ENCODE assay signal across 13 cellular contexts in the genomic region with DNA sequence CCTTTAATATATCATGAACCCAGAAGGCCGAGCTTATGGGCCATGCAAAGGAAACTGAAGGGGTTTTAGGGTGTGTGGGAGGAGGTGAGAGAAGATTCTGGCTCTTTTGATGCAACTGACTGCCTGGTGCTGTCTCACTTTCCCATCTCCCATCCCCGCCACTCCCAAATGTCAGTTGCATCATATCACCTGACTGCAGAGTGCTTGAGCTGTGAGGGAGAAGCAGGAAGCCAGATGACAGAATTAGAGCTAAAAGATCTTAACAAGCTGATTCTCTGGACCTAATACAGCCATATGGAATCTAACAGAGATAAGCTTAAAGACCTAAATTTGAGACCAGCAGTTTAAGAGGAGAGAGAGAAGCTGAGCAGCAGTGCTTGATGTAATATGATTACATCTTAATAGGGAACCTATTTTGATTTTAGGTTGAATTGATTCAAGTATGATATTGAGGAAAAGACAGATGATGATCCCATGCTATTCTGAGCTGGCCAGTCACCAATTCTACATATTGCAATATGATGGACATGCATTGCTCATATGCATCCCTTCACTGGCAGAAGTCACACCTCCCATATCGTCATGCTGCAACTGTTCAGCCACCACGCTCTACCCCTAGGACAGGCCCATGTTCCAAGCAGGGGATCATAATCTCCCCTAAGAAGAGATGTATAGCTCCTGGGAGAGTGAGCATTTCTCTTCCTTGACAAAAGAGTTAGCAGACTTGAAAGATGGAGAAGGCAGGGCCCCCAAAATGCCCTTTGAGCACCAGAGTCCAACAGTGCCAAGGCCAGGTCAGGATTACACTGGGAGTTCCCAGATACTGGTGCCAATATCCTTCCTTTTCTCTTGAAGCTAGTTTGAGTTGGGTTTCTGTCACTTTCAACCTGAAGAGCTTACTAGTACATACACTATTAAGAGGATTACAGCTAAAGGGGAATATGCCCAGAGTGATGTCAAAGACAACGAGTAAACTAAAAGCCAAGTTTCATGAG. TPM values are rescaled to one million over a fixed set of nuclear protein-coding genes. Genes with fewer than 3 reads are reported as not detected.
DNase-seq lines count a peak whose midpoint lies in the region; ATAC-seq and TF ChIP-seq lines count a peak whose summit lies in the region.
"Had no signal": no experiment of that assay in that cellular context is flagged by ENCODE, and none has a peak within 500 bp of the region (broad histone marks: within the 10 kb centered on the region; RNA-seq: fewer than 3 reads in every experiment).

No MANE protein-coding gene starts in this region.

- no peak overlapping the region for H2BK15ac ChIP-seq in mesenchymal stem cell (ENCODE audit: low read depth, poor library complexity, severe bottlenecking)

- H3K27ac ChIP-seq in WERI-Rb-1 (peak overlapping the region; percentile 71), stomach (peak overlapping the region in 4 of 5 donors; percentile 2 to 73 (median 38)), mesenchymal stem cell (ENCODE audit: low read length, poor library complexity, severe bottlenecking) (no peak overlapping the region)

- H3K4me2 ChIP-seq in mesenchymal stem cell (ENCODE audit: low read length, poor library complexity, severe bottlenecking), result no peak overlapping the region

- no peak overlapping the region for H3K18ac ChIP-seq in mesenchymal stem cell (ENCODE audit: low read depth in 1 of 2, low read length in 2 of 2)

- ATAC-seq in activated CD8-positive, alpha-beta T cell treated with anti-CD3 and anti-CD28 coated beads for 36 hours, result peak; percentile 82
- ATAC-seq in activated CD8-positive, alpha-beta T cell treated with anti-CD3 and anti-CD28 coated beads, Interleukin-2, amount 10 ng/mL, durations not matched to agents 7 days and 5 days, result no peak
- ATAC-seq in GM19324 (IDR thresholded peaks at IDR 0.05; ENCODE audit: low FRiP score, unreplicated experiment) (no peak), GM18517 (IDR thresholded peaks at IDR 0.05; ENCODE audit: unreplicated experiment) (no peak)
- ATAC-seq: naive thymus-derived CD4-positive, alpha-beta T cell had no signal

- H3K23ac ChIP-seq in mesenchymal stem cell (ENCODE audit: low read length in 2 of 2), result no peak overlapping the region

- H4K91ac ChIP-seq in mesenchymal stem cell (ENCODE audit: low read length), result no peak overlapping the region

- H3K4me1 Mint-ChIP-seq in activated CD8-positive, alpha-beta T cell treated with anti-CD3 and anti-CD28 coated beads for 36 hours (ENCODE audit: low read depth), result peaks cover 17% of the 10 kb centered on the region
- H3K4me1 Mint-ChIP-seq in activated CD8-positive, alpha-beta T cell treated with anti-CD3 and anti-CD28 coated beads, Interleukin-2, amount 10 ng/mL, durations not matched to agents 7 days and 5 days (ENCODE audit: low read depth), result no peaks in the 10 kb centered on the region

- peaks cover 18 to 76% (median 46%) of the 10 kb centered on the region in 4 donors for H3K4me1 ChIP-seq in stomach
- peaks cover 19% of the 10 kb centered on the region for H3K4me1 ChIP-seq in mesenchymal stem cell (ENCODE audit: control insufficient read depth, insufficient read depth, low read depth, low read length)

- H3K4ac ChIP-seq in mesenchymal stem cell (ENCODE audit: low read depth in 1 of 2, low read length in 2 of 2), result no peak overlapping the region

- H3K9ac ChIP-seq in mesenchymal stem cell (ENCODE audit: low read length), result no peak overlapping the region

- no peaks in the 10 kb centered on the region for H3K27me3 Mint-ChIP-seq in activated CD8-positive, alpha-beta T cell treated with anti-CD3 and anti-CD28 coated beads for 36 hours
- H3K27me3 Mint-ChIP-seq in activated CD8-positive, alpha-beta T cell treated with anti-CD3 and anti-CD28 coated beads, Interleukin-2, amount 10 ng/mL, durations not matched to agents 7 days and 5 days (ENCODE audit: low read depth), result peaks cover 2% of the 10 kb centered on the region
- H3K27me3 Mint-ChIP-seq: naive thymus-derived CD4-positive, alpha-beta T cell had no signal

- H3K27me3 ChIP-seq in WERI-Rb-1 (ENCODE audit: insufficient read depth, low read depth, severe bottlenecking), result no peaks in the 10 kb centered on the region
- no peaks in the 10 kb centered on the region for H3K27me3 ChIP-seq in stomach
- H3K27me3 ChIP-seq in mesenchymal stem cell (ENCODE audit: control insufficient read depth in 1 of 2, insufficient read depth in 1 of 2, low read length in 2 of 2), result peaks cover 0 to 3% of the 10 kb centered on the region in 2 experiments

- intact Hi-C loops in activated CD8-positive, alpha-beta T cell treated with anti-CD3 and anti-CD28 coated beads for 36 hours (cut with micrococcal nuclease), result no loop called here
- intact Hi-C loops in stomach (cut with DNase I; ENCODE audit: low total_unique reads), result no loop called here

- peaks cover 16% of the 10 kb centered on the region for H3K36me3 ChIP-seq in WERI-Rb-1
- no peaks in the 10 kb centered on the region for H3K36me3 ChIP-seq in stomach
- H3K36me3 ChIP-seq in mesenchymal stem cell (ENCODE audit: control insufficient read depth in 1 of 2, insufficient read depth in 2 of 2, low read depth in 1 of 2, low read length in 2 of 2), result no peaks in the 10 kb centered on the region

- peak; percentile 53 for DNase-seq in activated CD8-positive, alpha-beta T cell treated with anti-CD3 and anti-CD28 coated beads for 36 hours
- no peak for DNase-seq in activated CD8-positive, alpha-beta T cell treated with anti-CD3 and anti-CD28 coated beads, Interleukin-2, amount 10 ng/mL, durations not matched to agents 7 days and 5 days
- DNase-seq in WERI-Rb-1 (peak; percentile 65), left kidney (ENCODE audit: low read depth, low spot score) (peak; percentile 53), stomach (no peak), mesenchymal stem cell (no peak)
- DNase-seq: activated naive CD4-positive, alpha-beta T cell; hypothalamus; left cardiac atrium; naive thymus-derived CD4-positive, alpha-beta T cell; substantia nigra had no signal

- no peak overlapping the region for H3K27ac Mint-ChIP-seq in activated CD8-positive, alpha-beta T cell treated with anti-CD3 and anti-CD28 coated beads for 36 hours
- no peak overlapping the region for H3K27ac Mint-ChIP-seq in activated CD8-positive, alpha-beta T cell treated with anti-CD3 and anti-CD28 coated beads, Interleukin-2, amount 10 ng/mL, durations not matched to agents 7 days and 5 days
- H3K27ac Mint-ChIP-seq: naive thymus-derived CD4-positive, alpha-beta T cell had no signal

- H2BK12ac ChIP-seq in mesenchymal stem cell (ENCODE audit: low read length in 2 of 2), result no peak overlapping the region

- POLR2A ChIA-PET in activated CD8-positive, alpha-beta T cell treated with anti-CD3 and anti-CD28 coated beads for 36 hours (lab: Charles Lee), result interaction anchor here (0.6 kb wide), 2 partner anchors 31 to 108 kb away, joined by 3 to 4 read pairs; a partner anchor contains a TSS
- POLR2A ChIA-PET in activated CD8-positive, alpha-beta T cell treated with anti-CD3 and anti-CD28 coated beads, Interleukin-2, amount 10 ng/mL, durations not matched to agents 7 days and 5 days (lab: Charles Lee), result no interaction called here

- H3K4me3 Mint-ChIP-seq in activated CD8-positive, alpha-beta T cell treated with anti-CD3 and anti-CD28 coated beads for 36 hours, result no peak overlapping the region
- H3K4me3 Mint-ChIP-seq in activated CD8-positive, alpha-beta T cell treated with anti-CD3 and anti-CD28 coated beads, Interleukin-2, amount 10 ng/mL, durations not matched to agents 7 days and 5 days, result no peak overlapping the region
- H3K4me3 Mint-ChIP-seq: naive thymus-derived CD4-positive, alpha-beta T cell had no signal

- TF ChIP-seq POLR2A in stomach (IDR thresholded peaks at IDR 0.05), result no peak

- CTCF ChIA-PET in activated CD8-positive, alpha-beta T cell treated with anti-CD3 and anti-CD28 coated beads for 36 hours (lab: Charles Lee), result interaction anchor here (1.0 to 1.1 kb wide), 2 partner anchors 23 to 46 kb away, joined by 3 to 4 read pairs; no protein-coding TSS in a partner anchor
- CTCF ChIA-PET in activated CD8-positive, alpha-beta T cell treated with anti-CD3 and anti-CD28 coated beads, Interleukin-2, amount 10 ng/mL, durations not matched to agents 7 days and 5 days (lab: Charles Lee), result interaction anchor here (0.6 to 0.7 kb wide), 2 partner anchors 149 kb away, joined by 3 read pairs; no protein-coding TSS in a partner anchor

- no peaks in the 10 kb centered on the region for H3K36me3 Mint-ChIP-seq in activated CD8-positive, alpha-beta T cell treated with anti-CD3 and anti-CD28 coated beads for 36 hours (ENCODE audit: low read depth)
- H3K36me3 Mint-ChIP-seq in activated CD8-positive, alpha-beta T cell treated with anti-CD3 and anti-CD28 coated beads, Interleukin-2, amount 10 ng/mL, durations not matched to agents 7 days and 5 days (ENCODE audit: low read depth), result no peaks in the 10 kb centered on the region
- H3K36me3 Mint-ChIP-seq: naive thymus-derived CD4-positive, alpha-beta T cell had no signal

- H3K14ac ChIP-seq in mesenchymal stem cell (ENCODE audit: low read length in 2 of 2), result no peak overlapping the region

- no peaks in the 10 kb centered on the region for H3K9me3 Mint-ChIP-seq in activated CD8-positive, alpha-beta T cell treated with anti-CD3 and anti-CD28 coated beads for 36 hours
- no peaks in the 10 kb centered on the region for H3K9me3 Mint-ChIP-seq in activated CD8-positive, alpha-beta T cell treated with anti-CD3 and anti-CD28 coated beads, Interleukin-2, amount 10 ng/mL, durations not matched to agents 7 days and 5 days (ENCODE audit: insufficient read depth)
- H3K9me3 Mint-ChIP-seq: naive thymus-derived CD4-positive, alpha-beta T cell had no signal

- H3K9me3 ChIP-seq in WERI-Rb-1 (ENCODE audit: severe bottlenecking) (no peaks in the 10 kb centered on the region), stomach (no peaks in the 10 kb centered on the region), mesenchymal stem cell (ENCODE audit: control insufficient read depth, low read length) (no peaks in the 10 kb centered on the region)

- H4K8ac ChIP-seq in mesenchymal stem cell (ENCODE audit: low read length), result no peak overlapping the region

- 64 to 68% (median 67%) methylated on average over 5 of the region's 5 CpGs for WGBS in stomach, 5 donors
- 58% methylated on average over 4 of the region's 5 CpGs for WGBS in mesenchymal stem cell

- H2AFZ ChIP-seq in mesenchymal stem cell (ENCODE audit: low read depth, low read length), result no peak overlapping the region

- H3K79me1 ChIP-seq in mesenchymal stem cell (replicated peaks; ENCODE audit: low read length, poor library complexity, severe bottlenecking), result peaks cover 3% of the 10 kb centered on the region

- H2BK5ac ChIP-seq in mesenchymal stem cell (ENCODE audit: low read depth, low read length, poor library complexity, severe bottlenecking), result no peak overlapping the region

- TF ChIP-seq EP300 in stomach (IDR thresholded peaks at IDR 0.05), result no peak

- no peak overlapping the region for H2AK5ac ChIP-seq in mesenchymal stem cell (ENCODE audit: low read length, severe bottlenecking)

- H3K4me3 ChIP-seq in WERI-Rb-1 (ENCODE audit: low read depth, low read length) (peak overlapping the region; percentile 12), stomach (no peak overlapping the region), mesenchymal stem cell (ENCODE audit: insufficient read depth in 1 of 2, low read depth in 1 of 2, low read length in 2 of 2) (no peak overlapping the region)

- no peak overlapping the region for H2BK120ac ChIP-seq in mesenchymal stem cell (ENCODE audit: low read depth, low read length)

- TF ChIP-seq CTCF in activated CD8-positive, alpha-beta T cell treated with anti-CD3 and anti-CD28 coated beads for 36 hours (IDR thresholded peaks at IDR 0.05), result no peak
- TF ChIP-seq CTCF in WERI-Rb-1 (IDR thresholded peaks at IDR 0.05; ENCODE audit: low read depth, low read length), result no peak
- no peak for TF ChIP-seq CTCF in stomach (IDR thresholded peaks at IDR 0.05)

RNA-seq across cellular contexts. Expression of a gene that starts 44.9 kb away (rescaled TPM):
- total RNA-seq in activated CD8-positive, alpha-beta T cell treated with anti-CD3 and anti-CD28 coated beads for 36 hours, result 1 to 10 TPM; 6.0 to 6.6 TPM
- under 1 TPM; 0.47 to 0.50 TPM for total RNA-seq in activated CD8-positive, alpha-beta T cell treated with anti-CD3 and anti-CD28 coated beads, Interleukin-2, amount 10 ng/mL, durations not matched to agents 7 days and 5 days
- 10 to 100 TPM; 31.2 to 82.3 (median 69.2) TPM for total RNA-seq in stomach
- 10 to 100 TPM; 12.8 to 20.5 (median 18.0) TPM for polyA plus RNA-seq in stomach
- polyA plus RNA-seq in mesenchymal stem cell (2013, experiment 1 of 2), result 0.52 TPM
- polyA plus RNA-seq in mesenchymal stem cell (2013, experiment 2 of 2), result 0.56 TPM

Comparison
In these comparisons a context has a peak if more than half of its experiments do, and no peak if none do; other contexts are left out.
1. DNase-seq: peak in activated CD8-positive, alpha-beta T cell treated with anti-CD3 and anti-CD28 coated beads for 36 hours (single experiment), WERI-Rb-1 (single experiment) and left kidney (single experiment); none in activated CD8-positive, alpha-beta T cell treated with anti-CD3 and anti-CD28 coated beads, Interleukin-2, amount 10 ng/mL, durations not matched to agents 7 days and 5 days (single experiment), stomach (single experiment) and mesenchymal stem cell (single experiment).
2. RNA of a gene that starts 44.9 kb away (total RNA-seq): 31.2 to 82.3 TPM in stomach and 6.0 to 6.6 TPM in activated CD8-positive, alpha-beta T cell treated with anti-CD3 and anti-CD28 coated beads for 36 hours; 0.47 to 0.50 TPM in activated CD8-positive, alpha-beta T cell treated with anti-CD3 and anti-CD28 coated beads, Interleukin-2, amount 10 ng/mL, durations not matched to agents 7 days and 5 days; every median in the first group is over 4 times any median in the second.